Comparison of ENCODE assay signal across 8 cellular contexts in the genomic region with DNA sequence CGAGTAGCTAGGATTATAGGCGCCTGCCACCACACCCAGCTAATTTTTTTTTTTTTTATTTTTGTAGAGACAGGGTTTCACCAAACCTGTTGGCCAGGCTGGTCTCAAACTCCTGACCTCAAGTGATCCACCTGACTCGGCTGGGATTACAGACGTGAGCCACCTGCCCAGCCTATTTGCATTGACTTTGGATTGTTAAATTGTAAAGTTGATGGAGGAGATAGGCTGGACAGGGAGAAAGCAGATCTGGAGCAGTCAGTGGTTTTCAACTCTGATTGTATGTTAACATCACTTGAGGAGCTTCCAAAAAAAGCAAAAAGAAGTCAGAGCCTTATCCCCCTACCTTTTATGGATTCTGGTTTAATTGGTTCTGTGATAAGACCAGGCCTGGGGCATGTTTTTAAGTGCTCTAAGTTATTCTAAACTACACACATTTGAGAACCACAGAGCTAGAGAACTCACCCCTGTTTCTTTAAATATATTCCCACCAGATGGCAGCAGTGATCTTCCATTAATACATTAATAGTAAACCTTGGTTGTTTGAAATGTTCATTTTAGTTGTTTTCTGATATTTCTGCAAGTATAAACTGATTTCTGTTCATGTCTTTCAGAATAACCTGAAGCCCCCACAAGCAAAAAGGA. TPM values are rescaled to one million over a fixed set of nuclear protein-coding genes. Genes with fewer than 3 reads are reported as not detected.
DNase-seq lines count a peak whose midpoint lies in the region; ATAC-seq and TF ChIP-seq lines count a peak whose summit lies in the region.

No MANE protein-coding gene starts in this region.

- H3K9me3 ChIP-seq in GM23248 (ENCODE audit: low read depth) (no peaks in the 10 kb centered on the region), SK-N-MC (ENCODE audit: low read depth, low read length) (no peaks in the 10 kb centered on the region)

- peaks cover 33% of the 10 kb centered on the region for H3K79me2 ChIP-seq in GM23248 (ENCODE audit: insufficient read depth)

- H3K4me3 ChIP-seq in GM23248 (no peak overlapping the region), SK-N-MC (no peak overlapping the region)

- ATAC-seq in HG03342 (IDR thresholded peaks at IDR 0.05; ENCODE audit: unreplicated experiment), result no peak

- H2AFZ ChIP-seq in GM23248, result no peak overlapping the region

- H3K36me3 Mint-ChIP-seq in glutamatergic neuron (ENCODE audit: unreplicated experiment) (no peaks in the 10 kb centered on the region), mesothelial cell of epicardium (peaks cover 34% of the 10 kb centered on the region)

- 81 to 85% methylated on average over 3 to 4 of the region's 4 CpGs for WGBS in GM23248 (ENCODE audit: low coverage in 1 of 2, low lambda C conversion rate in 2 of 2, missing lambda C conversion rate in 2 of 2), 2 experiments

- H3K36me3 ChIP-seq in GM23248 (ENCODE audit: low read depth), result peaks cover 61% of the 10 kb centered on the region
- H3K36me3 ChIP-seq in SK-N-MC (ENCODE audit: insufficient read depth, low read length), result peaks cover 90% of the 10 kb centered on the region

- H3K27ac Mint-ChIP-seq in glutamatergic neuron (ENCODE audit: unreplicated experiment) (no peak overlapping the region), mesothelial cell of epicardium (no peak overlapping the region)

- H3K27me3 Mint-ChIP-seq in glutamatergic neuron (ENCODE audit: unreplicated experiment) (no peaks in the 10 kb centered on the region), mesothelial cell of epicardium (ENCODE audit: low read depth) (no peaks in the 10 kb centered on the region)

- H3K9me3 Mint-ChIP-seq in glutamatergic neuron (ENCODE audit: unreplicated experiment), result no peaks in the 10 kb centered on the region
- H3K9me3 Mint-ChIP-seq in mesothelial cell of epicardium, result no peaks in the 10 kb centered on the region

- no peaks in the 10 kb centered on the region for H4K20me1 ChIP-seq in GM23248 (ENCODE audit: insufficient read depth)

- H3K27ac ChIP-seq in GM23248 (no peak overlapping the region), SK-N-MC (no peak overlapping the region)

- H3K27me3 ChIP-seq in GM23248 (replicated peaks; ENCODE audit: insufficient read depth), result no peaks in the 10 kb centered on the region

- H3K4me3 Mint-ChIP-seq in glutamatergic neuron (ENCODE audit: unreplicated experiment), result no peak overlapping the region
- no peak overlapping the region for H3K4me3 Mint-ChIP-seq in mesothelial cell of epicardium

- H3K9ac ChIP-seq in GM23248 (no peak overlapping the region), SK-N-MC (ENCODE audit: insufficient read length) (no peak overlapping the region)

- H3K9me2 ChIP-seq in GM23248 (ENCODE audit: insufficient read depth), result no peaks in the 10 kb centered on the region

- H3K4me1 Mint-ChIP-seq in glutamatergic neuron (ENCODE audit: low read depth, unreplicated experiment) (no peaks in the 10 kb centered on the region), mesothelial cell of epicardium (no peaks in the 10 kb centered on the region)

- DNase-seq in ACHN, result peak; percentile 68
- DNase-seq in GM23248, result peak; percentile 74
- peak; percentile 26 for DNase-seq in SK-N-MC (ENCODE audit: low read depth, low spot score)
- no peak for DNase-seq in glutamatergic neuron
- no peak for DNase-seq in GF-D8 (lab: John Stamatoyannopoulos, UW)
- DNase-seq in mesothelial cell of epicardium (ENCODE audit: low spot score in 2 of 2, unreplicated experiment in 2 of 2), result no peak
- no peak for DNase-seq in NCI-H1048 (lab: John Stamatoyannopoulos, UW)

- no peak overlapping the region for H3K4me2 ChIP-seq in GM23248 (ENCODE audit: unreplicated experiment)

- in situ Hi-C loops in ACHN (cut with HindIII; ENCODE audit: low pct_ligation_motif_present, low pct_unique_long_range_greater_than_20kb, low sequenced_read_pairs), result loop anchor here (10.0 kb wide), 1 partner anchor 180 kb away; no protein-coding TSS in a partner anchor
- in situ Hi-C loops in GM23248 (cut with MboI), result no loop called here

- peak; percentile 26 for TF ChIP-seq CTCF in glutamatergic neuron (IDR thresholded peaks at IDR 0.05; ENCODE audit: partially characterized antibody, unreplicated experiment)
- no peak for TF ChIP-seq CTCF in mesothelial cell of epicardium (IDR thresholded peaks at IDR 0.05; ENCODE audit: unreplicated experiment)

- H3F3A ChIP-seq in GM23248 (ENCODE audit: insufficient read depth), result peaks cover 34% of the 10 kb centered on the region

- no peaks in the 10 kb centered on the region for H3K4me1 ChIP-seq in GM23248 (ENCODE audit: insufficient read depth)

RNA-seq across cellular contexts. Expression of gene C2orf49, which starts 7.5 kb away (rescaled TPM):
- total RNA-seq in GM23248 (2014; rRNA removed; shearing (Covaris generic)), result 9.0 and 17.6 TPM in 2 replicates
- 11.4 and 13.6 TPM in 2 replicates for polyA plus RNA-seq in GM23248 (2016; fragmentation: Nextera tagmentation; extraction: Ambion mirVana)
- total RNA-seq in glutamatergic neuron (ENCODE audit: unreplicated experiment) (10.7 TPM), mesothelial cell of epicardium (20.7 to 23.3 TPM (median 20.8 TPM) in 3 replicates)

RNA-seq across cellular contexts. Expression of gene TGFBRAP1, which starts 15.3 kb away (rescaled TPM):
- 9.0 and 11.3 TPM in 2 replicates for total RNA-seq in GM23248 (2014; rRNA removed; shearing (Covaris generic))
- 8.3 and 8.5 TPM in 2 replicates for polyA plus RNA-seq in GM23248 (2016; fragmentation: Nextera tagmentation; extraction: Ambion mirVana)
- total RNA-seq in glutamatergic neuron (ENCODE audit: unreplicated experiment), result 14.9 TPM
- total RNA-seq in mesothelial cell of epicardium, result 23.3 to 24.1 TPM (median 23.6 TPM) in 3 replicates

RNA-seq across cellular contexts. Expression of gene FHL2, which starts 54.0 kb away (rescaled TPM):
- 383 and 404 TPM in 2 replicates for total RNA-seq in GM23248 (2014; rRNA removed; shearing (Covaris generic))
- polyA plus RNA-seq in GM23248 (2016; fragmentation: Nextera tagmentation; extraction: Ambion mirVana), result 598 and 610 TPM in 2 replicates
- total RNA-seq in glutamatergic neuron (ENCODE audit: unreplicated experiment) (3.2 TPM), mesothelial cell of epicardium (32.3 to 37.9 TPM (median 36.4 TPM) in 3 replicates)

Comparison
In these comparisons a context has a peak if more than half of its experiments do, and no peak if none do; other contexts are left out.
1. DNase-seq: peak in ACHN (single experiment), GM23248 (single experiment) and SK-N-MC (single experiment); none in glutamatergic neuron (single experiment), GF-D8 (single experiment), mesothelial cell of epicardium (0 of 2) and NCI-H1048 (single experiment).